ENCODE assay signal across 10 cellular contexts in genomic region chr13:79404361-79404760, GRCh38. TPM values are rescaled to one million over a fixed set of nuclear protein-coding genes. Genes with fewer than 3 reads are reported as not detected.
DNase-seq lines count a peak whose midpoint lies in the region; ATAC-seq and TF ChIP-seq lines count a peak whose summit lies in the region.
"Had no signal": no experiment of that assay in that cellular context is flagged by ENCODE, and none has a peak within 500 bp of the region (broad histone marks: within the 10 kb centered on the region; RNA-seq: fewer than 3 reads in every experiment).

No MANE protein-coding gene starts in this region.

- DNase-seq in CD1c-positive myeloid dendritic cell (ENCODE audit: extremely low spot score) (peak; percentile 24), Kasumi-1 (lab: John Stamatoyannopoulos, UW) (peak; percentile 18 to 28), osteocyte (ENCODE audit: extremely low spot score, unreplicated experiment) (no peak)
- no peak for DNase-seq in effector CD4-positive, alpha-beta T cell
- DNase-seq: immature natural killer cell had no signal

- peak overlapping the region; percentile 91 to 94 for H3K9ac ChIP-seq in duodenal mucosa (ENCODE audit: low read depth in 1 of 2, low read length in 2 of 2)

- ATAC-seq in GM21423 (IDR thresholded peaks at IDR 0.05; ENCODE audit: unreplicated experiment): no peak
- ATAC-seq in GM21717 (IDR thresholded peaks at IDR 0.05; ENCODE audit: unreplicated experiment): no peak
- ATAC-seq: activated T-cell treated with anti-CD3 and anti-CD28 coated beads, Interleukin-2, amount 50 U/mL, for 72 hours had no signal

- H3K36me3 ChIP-seq in duodenal mucosa (ENCODE audit: control insufficient read depth in 1 of 2, insufficient read depth in 2 of 2, low read length in 2 of 2) (peaks cover 0 to 6% of the 10 kb centered on the region in 2 donors), neuron (ENCODE audit: insufficient read depth, low read length) (peaks cover 15% of the 10 kb centered on the region)

- no peak overlapping the region for H3K27ac ChIP-seq in duodenal mucosa (ENCODE audit: low read depth, low read length)

- H3K27me3 ChIP-seq in duodenal mucosa (ENCODE audit: control insufficient read depth in 1 of 2, insufficient read depth in 2 of 2, low read length in 2 of 2): no peaks in the 10 kb centered on the region
- no peaks in the 10 kb centered on the region for H3K27me3 ChIP-seq in neuron (ENCODE audit: insufficient read depth, low read length)

- no peak for TF ChIP-seq CTCF in osteocyte (IDR thresholded peaks at IDR 0.05)

- H3K4me3 Mint-ChIP-seq in osteocyte (ENCODE audit: unreplicated experiment): no peak overlapping the region
- H3K4me3 Mint-ChIP-seq: activated T-cell treated with anti-CD3 and anti-CD28 coated beads, Interleukin-2, amount 50 U/mL, for 72 hours; immature natural killer cell had no signal

- no peaks in the 10 kb centered on the region for H3K9me3 Mint-ChIP-seq in osteocyte (ENCODE audit: unreplicated experiment)
- H3K9me3 Mint-ChIP-seq: activated T-cell treated with anti-CD3 and anti-CD28 coated beads, Interleukin-2, amount 50 U/mL, for 72 hours; immature natural killer cell had no signal

- H3K4me1 ChIP-seq in duodenal mucosa (ENCODE audit: control insufficient read depth in 1 of 2, insufficient read depth in 2 of 2, low read length in 2 of 2) (peaks cover 28 to 37% of the 10 kb centered on the region in 2 donors), neuron (ENCODE audit: insufficient read depth, low read length) (peaks cover 24% of the 10 kb centered on the region)

- H3K9me3 ChIP-seq in duodenal mucosa (ENCODE audit: control insufficient read depth in 1 of 2, low read length in 2 of 2) (no peaks in the 10 kb centered on the region), neuron (ENCODE audit: low read length) (no peaks in the 10 kb centered on the region)

- peaks cover 11% of the 10 kb centered on the region for H3K36me3 Mint-ChIP-seq in osteocyte (ENCODE audit: unreplicated experiment)
- H3K36me3 Mint-ChIP-seq: immature natural killer cell had no signal

- H3K27me3 Mint-ChIP-seq in osteocyte (ENCODE audit: unreplicated experiment): no peaks in the 10 kb centered on the region

- no peak overlapping the region for H3K27ac Mint-ChIP-seq in osteocyte (ENCODE audit: unreplicated experiment)
- H3K27ac Mint-ChIP-seq: activated T-cell treated with anti-CD3 and anti-CD28 coated beads, Interleukin-2, amount 50 U/mL, for 72 hours; immature natural killer cell had no signal

- H2AFZ ChIP-seq in neuron (ENCODE audit: low read depth, low read length): no peak overlapping the region

- H3K4me3 ChIP-seq in duodenal mucosa (ENCODE audit: low read depth in 1 of 2, low read length in 2 of 2) (peak overlapping the region; percentile 79 to 88), neuron (ENCODE audit: low read length) (peak overlapping the region; percentile 79)

- H3K4me1 Mint-ChIP-seq in osteocyte (ENCODE audit: unreplicated experiment): peaks cover 14% of the 10 kb centered on the region

RNA-seq across cellular contexts. Expression of gene RBM26, which starts 1.7 kb away (rescaled TPM):
- total RNA-seq in osteocyte: 37.5 and 38.3 TPM in 2 replicates

Comparison
In these comparisons a context has a peak if more than half of its experiments do, and no peak if none do; other contexts are left out.
1. DNase-seq: peak in CD1c-positive myeloid dendritic cell (single experiment) and Kasumi-1 (2 of 2); none in effector CD4-positive, alpha-beta T cell (single experiment) and osteocyte (single experiment).